8 cellular contexts compared by ENCODE assay signal in the genomic region with DNA sequence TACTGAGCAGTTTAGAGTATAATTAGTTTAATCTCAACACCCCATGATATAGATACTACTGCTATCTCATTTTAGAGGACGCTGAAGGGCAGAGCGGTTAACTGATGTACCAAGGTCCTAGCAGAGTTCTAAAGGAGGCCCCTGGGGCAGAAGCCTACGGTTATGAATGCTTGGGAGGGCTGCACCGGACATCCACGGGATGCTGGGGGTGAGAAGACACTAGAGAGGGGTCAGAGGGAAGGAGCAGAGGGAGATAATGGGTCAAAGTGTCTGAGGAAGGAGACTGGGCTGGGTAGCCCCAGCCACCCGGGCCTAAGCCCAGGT. TPM values are rescaled to one million over a fixed set of nuclear protein-coding genes. Genes with fewer than 3 reads are reported as not detected.
DNase-seq lines count a peak whose midpoint lies in the region; ATAC-seq and TF ChIP-seq lines count a peak whose summit lies in the region.

No MANE protein-coding gene starts in this region.

- no peak for TF ChIP-seq CTCF in body of pancreas (IDR thresholded peaks at IDR 0.05)

- ATAC-seq in HG02943 (IDR thresholded peaks at IDR 0.05; ENCODE audit: low read depth, unreplicated experiment) (peak; percentile 4), body of pancreas (no peak)

- DNase-seq in body of pancreas: no peak
- DNase-seq in superior temporal gyrus (ENCODE audit: extremely low spot score): no peak
- DNase-seq in cortex of kidney (lab: John Stamatoyannopoulos, UW): no peak
- no peak for DNase-seq in NCI-H774 (lab: John Stamatoyannopoulos, UW)
- no peak for DNase-seq in head of caudate nucleus

- 42 to 51% methylated on average over 6 of the region's 6 CpGs for WGBS in body of pancreas, 2 donors

- intact Hi-C loops in body of pancreas (cut with DNase I): no loop called here
- intact Hi-C loops in head of caudate nucleus (cut with DNase I): no loop called here

- H3K4me2 ChIP-seq in BLaER1 treated with 17β-estradiol and CSF1 and Interleukin-3, amounts not matched to agents 10 nM and 100 nM: peak overlapping the region; percentile 80 to 98 (median 95)

- peaks cover 0 to 14% (median 0%) of the 10 kb centered on the region in 11 experiments; a peak in 7 of 22 replicates for H4K20me1 ChIP-seq in BLaER1 treated with 17β-estradiol and CSF1 and Interleukin-3, amounts not matched to agents 10 nM and 100 nM

- no peak for TF ChIP-seq POLR2A in body of pancreas (IDR thresholded peaks at IDR 0.05)

- H3K4me1 ChIP-seq in BLaER1 treated with 17β-estradiol and CSF1 and Interleukin-3, amounts not matched to agents 10 nM and 100 nM: peaks cover 20 to 38% (median 31%) of the 10 kb centered on the region in 10 experiments
- peaks cover 18% of the 10 kb centered on the region for H3K4me1 ChIP-seq in body of pancreas
- H3K4me1 ChIP-seq in muscle layer of duodenum (ENCODE audit: control insufficient read depth in 1 of 2, insufficient read depth in 2 of 2, low read length in 2 of 2): peaks cover 5 to 19% of the 10 kb centered on the region in 2 donors

- no peaks in the 10 kb centered on the region; a peak in 1 of 22 replicates for H3K27me3 ChIP-seq in BLaER1 treated with 17β-estradiol and CSF1 and Interleukin-3, amounts not matched to agents 10 nM and 100 nM
- H3K27me3 ChIP-seq in body of pancreas (no peaks in the 10 kb centered on the region), muscle layer of duodenum (ENCODE audit: low read depth, low read length) (no peaks in the 10 kb centered on the region)

- peak overlapping the region in 9 of 11 experiments; percentile 76 to 88 (median 80); a peak in 16 of 22 replicates for H3K27ac ChIP-seq in BLaER1 treated with 17β-estradiol and CSF1 and Interleukin-3, amounts not matched to agents 10 nM and 100 nM
- peak overlapping the region in 2 of 4 donors; percentile 60 to 76 for H3K27ac ChIP-seq in body of pancreas
- H3K27ac ChIP-seq in muscle layer of duodenum (ENCODE audit: low read length): no peak overlapping the region

- H3K4me3 ChIP-seq in BLaER1 treated with 17β-estradiol and CSF1 and Interleukin-3, amounts not matched to agents 10 nM and 100 nM: peak overlapping the region; percentile 70 to 88 (median 76)
- peak overlapping the region; percentile 54 to 68 for H3K4me3 ChIP-seq in body of pancreas
- peak overlapping the region; percentile 77 to 95 for H3K4me3 ChIP-seq in muscle layer of duodenum (ENCODE audit: low read depth in 1 of 2, low read length in 2 of 2)

- no peaks in the 10 kb centered on the region for H3K9me3 ChIP-seq in BLaER1 treated with 17β-estradiol and CSF1 and Interleukin-3, amounts not matched to agents 10 nM and 100 nM (replicated peaks in 1 of 11)
- no peaks in the 10 kb centered on the region for H3K9me3 ChIP-seq in body of pancreas
- no peaks in the 10 kb centered on the region for H3K9me3 ChIP-seq in muscle layer of duodenum (ENCODE audit: control insufficient read depth in 1 of 2, low read length in 2 of 2)

- peak overlapping the region in 10 of 11 experiments; percentile 67 to 87 (median 84); a peak in 19 of 22 replicates for H3K9ac ChIP-seq in BLaER1 treated with 17β-estradiol and CSF1 and Interleukin-3, amounts not matched to agents 10 nM and 100 nM

- peaks cover 0 to 27% (median 13%) of the 10 kb centered on the region in 11 experiments; a peak in 14 of 22 replicates for H3K36me3 ChIP-seq in BLaER1 treated with 17β-estradiol and CSF1 and Interleukin-3, amounts not matched to agents 10 nM and 100 nM
- no peaks in the 10 kb centered on the region for H3K36me3 ChIP-seq in body of pancreas (replicated peaks in 1 of 2; ENCODE audit: insufficient read depth in 1 of 2, low read depth in 2 of 2)
- no peaks in the 10 kb centered on the region for H3K36me3 ChIP-seq in muscle layer of duodenum (ENCODE audit: control insufficient read depth in 1 of 2, insufficient read depth in 2 of 2, low read length in 2 of 2)

RNA-seq across cellular contexts. Expression of a gene that starts 1.6 kb away (rescaled TPM):
- 1 to 10 TPM in 1 of 2 donors, not detected in 1; 5.2 TPM for total RNA-seq in body of pancreas

RNA-seq across cellular contexts. Expression of a gene that starts 56.3 kb away (rescaled TPM):
- 1 to 10 TPM; 4.0 to 8.6 TPM for total RNA-seq in body of pancreas
